ENCODE assay signal across 8 cellular contexts in genomic region chr6:79232696-79233462, GRCh38. TPM values are rescaled to one million over a fixed set of nuclear protein-coding genes. Genes with fewer than 3 reads are reported as not detected.
DNase-seq lines count a peak whose midpoint lies in the region; ATAC-seq and TF ChIP-seq lines count a peak whose summit lies in the region.

No MANE protein-coding gene starts in this region.

- CTCF ChIA-PET in RWPE1 (lab: Yijun Ruan, JAX) = interaction anchor here (0.6 kb wide), 1 partner anchor 447 kb away, joined by 3 read pairs; no protein-coding TSS in a partner anchor

- H3K9me3 ChIP-seq in ES-I3 (ENCODE audit: control insufficient read depth, insufficient read depth, low read length) = no peaks in the 10 kb centered on the region
- H3K9me3 ChIP-seq in parathyroid adenoma (ENCODE audit: control insufficient read depth, low read length) = no peaks in the 10 kb centered on the region

- H3K4me3 ChIP-seq in epithelial cell of proximal tubule (ENCODE audit: low read depth, low read length) (peak overlapping the region; percentile 94), parathyroid adenoma (ENCODE audit: low read depth, low read length) (peak overlapping the region; percentile 97)

- H2AFZ ChIP-seq in parathyroid adenoma = peak overlapping the region; percentile 90

- DNase-seq in RWPE1 (ENCODE audit: low spot score) (no peak), epithelial cell of proximal tubule (ENCODE audit: low read depth) (no peak)

- ATAC-seq in GM21515 (IDR thresholded peaks at IDR 0.05; ENCODE audit: unreplicated experiment) = no peak
- no peak for ATAC-seq in HG03460 (IDR thresholded peaks at IDR 0.05; ENCODE audit: unreplicated experiment)
- ATAC-seq in GM19452 (IDR thresholded peaks at IDR 0.05; ENCODE audit: unreplicated experiment) = no peak
- ATAC-seq in HG03354 (IDR thresholded peaks at IDR 0.05; ENCODE audit: poor library complexity, severe bottlenecking, unreplicated experiment) = no peak

- peak overlapping the region; percentile 85 for H3K9ac ChIP-seq in ES-I3 (ENCODE audit: low read depth, low read length)
- no peak overlapping the region for H3K9ac ChIP-seq in parathyroid adenoma

- POLR2A ChIA-PET in RWPE1 (lab: Yijun Ruan, JAX; ENCODE audit: low non-redundant PET) = no interaction called here

- no peak for TF ChIP-seq CTCF in RWPE1 (conservative IDR thresholded peaks at IDR 0.05; ENCODE audit: low read depth)
- no peak for TF ChIP-seq CTCF in epithelial cell of proximal tubule (conservative IDR thresholded peaks at IDR 0.05; ENCODE audit: low read depth, low read length)
- TF ChIP-seq CTCF in parathyroid adenoma (IDR thresholded peaks at IDR 0.05) = no peak

- peak overlapping the region; percentile 87 for H3K27ac ChIP-seq in RWPE1
- H3K27ac ChIP-seq in parathyroid adenoma = peak overlapping the region; percentile 93

- H3K36me3 ChIP-seq in ES-I3 (ENCODE audit: insufficient read depth, low read length) (no peaks in the 10 kb centered on the region), parathyroid adenoma (ENCODE audit: control insufficient read depth, insufficient read depth, low read length) (no peaks in the 10 kb centered on the region)

- peak overlapping the region; percentile 97 for H3K4me2 ChIP-seq in parathyroid adenoma (ENCODE audit: low read length)

- H3K27me3 ChIP-seq in parathyroid adenoma (ENCODE audit: control insufficient read depth, insufficient read depth, low read length) = no peaks in the 10 kb centered on the region

- H3K4me1 ChIP-seq in ES-I3 (ENCODE audit: insufficient read depth, low read length) (0 out of 2 replicates have a peak, but pooled peaks cover 3% of the 10 kb centered on the region), parathyroid adenoma (no peaks in the 10 kb centered on the region)

- H3K79me2 ChIP-seq in parathyroid adenoma = peaks cover 6% of the 10 kb centered on the region

RNA-seq across cellular contexts. Expression of gene HMGN3, which starts 1.6 kb away (rescaled TPM):
- 53.2 and 86.2 TPM in 2 replicates for total RNA-seq in epithelial cell of proximal tubule
